In genomic region chr6:130020106-130020851, GRCh38 we compare ENCODE assay signal across 8 cellular contexts. TPM values are rescaled to one million over a fixed set of nuclear protein-coding genes. Genes with fewer than 3 reads are reported as not detected.
DNase-seq lines count a peak whose midpoint lies in the region; ATAC-seq and TF ChIP-seq lines count a peak whose summit lies in the region.

No MANE protein-coding gene starts in this region.

- H2AFZ ChIP-seq in PC-9, result peak overlapping the region; percentile 94

- POLR2A ChIA-PET in PC-9 (lab: Charles Lee; ENCODE audit: unreplicated experiment), result no interaction called here

- H3F3A ChIP-seq in PC-9 (ENCODE audit: insufficient read depth, low read depth), result peaks cover 5% of the 10 kb centered on the region; the same call in 1 of the 2 replicates

- no TSS peak for BruUV-seq in PC-9 (replicated peaks; lab: Mats Ljungman, UMichigan)

- H3K4me1 ChIP-seq in PC-9 (replicated peaks; ENCODE audit: insufficient read depth) (no peaks in the 10 kb centered on the region), left ventricle myocardium inferior (peaks cover 23% of the 10 kb centered on the region), psoas muscle (no peaks in the 10 kb centered on the region)

- no peaks in the 10 kb centered on the region for H3K79me2 ChIP-seq in PC-9 (ENCODE audit: low read depth)

- H3K27ac ChIP-seq in PC-9 (no peak overlapping the region), left ventricle myocardium inferior (replicated peaks) (peak overlapping the region; percentile 81), psoas muscle (peak overlapping the region; percentile 63)

- peaks cover 47% of the 10 kb centered on the region for H3K4me1 Mint-ChIP-seq in activated naive CD8-positive, alpha-beta T cell treated with anti-CD3 and anti-CD28 coated beads for 36 hours

- TF ChIP-seq CTCF in PC-9 (conservative IDR thresholded peaks at IDR 0.05), result no peak
- no peak for TF ChIP-seq CTCF in left ventricle myocardium inferior (IDR thresholded peaks at IDR 0.05; ENCODE audit: borderline replicate concordance)
- no peak for TF ChIP-seq CTCF in psoas muscle (IDR thresholded peaks at IDR 0.05)

- peak overlapping the region; percentile 89 for H3K4me2 ChIP-seq in PC-9

- H3K4me3 ChIP-seq in PC-9 (peak overlapping the region; percentile 70), left ventricle myocardium inferior (peak overlapping the region; percentile 90), psoas muscle (peak overlapping the region; percentile 89)

- peak overlapping the region; percentile 93 for H3K27ac Mint-ChIP-seq in activated naive CD8-positive, alpha-beta T cell treated with anti-CD3 and anti-CD28 coated beads for 36 hours

- H3K36me3 ChIP-seq in PC-9 (ENCODE audit: low read depth) (no peaks in the 10 kb centered on the region), left ventricle myocardium inferior (no peaks in the 10 kb centered on the region), psoas muscle (ENCODE audit: insufficient read depth in 1 of 2, low read depth in 1 of 2) (no peaks in the 10 kb centered on the region)

- H3K9me3 Mint-ChIP-seq in activated naive CD8-positive, alpha-beta T cell treated with anti-CD3 and anti-CD28 coated beads for 36 hours, result peaks cover 2% of the 10 kb centered on the region

- peak; percentile 42 for DNase-seq in NCI-H146 (lab: John Stamatoyannopoulos, UW)
- no peak for DNase-seq in NCI-H146 treated with DMSO at 0.1 percent for 48 hours (lab: John Stamatoyannopoulos, UW; ENCODE audit: unreplicated experiment)
- DNase-seq in PC-9, result peak in 1 of 2 experiments; percentile 7
- peak; percentile 35 for DNase-seq in activated naive CD8-positive, alpha-beta T cell treated with anti-CD3 and anti-CD28 coated beads for 36 hours
- peak; percentile 33 for DNase-seq in left ventricle myocardium inferior
- peak; percentile 46 to 62 for DNase-seq in psoas muscle
- no peak for DNase-seq in OCI-M2 (lab: John Stamatoyannopoulos, UW; ENCODE audit: unreplicated experiment)
- no peak for DNase-seq in NCI-H187 (lab: John Stamatoyannopoulos, UW)

- CTCF ChIA-PET in PC-9 (lab: Charles Lee), result interaction anchor here (0.8 to 1.0 kb wide), 2 partner anchors 270 to 519 kb away, joined by 3 to 5 read pairs; no protein-coding TSS in a partner anchor

- H4K20me1 ChIP-seq in PC-9 (ENCODE audit: insufficient read depth), result no peaks in the 10 kb centered on the region

- H3K9me2 ChIP-seq in PC-9 (ENCODE audit: insufficient read depth), result no peaks in the 10 kb centered on the region

- H3K36me3 Mint-ChIP-seq in activated naive CD8-positive, alpha-beta T cell treated with anti-CD3 and anti-CD28 coated beads for 36 hours, result peaks cover 20% of the 10 kb centered on the region

- intact Hi-C loops in PC-9 (cut with micrococcal nuclease; ENCODE audit: unreplicated experiment) (loop anchor here (1.0 to 5.0 kb wide), 4 partner anchors 288 to 1289 kb away; no protein-coding TSS in a partner anchor), left ventricle myocardium inferior (cut with micrococcal nuclease) (no loop called here), psoas muscle (cut with DNase I) (loop anchor here (5.0 kb wide), 3 partner anchors 128 to 518 kb away; no protein-coding TSS in a partner anchor)

- H3K27me3 ChIP-seq in PC-9 (ENCODE audit: insufficient read depth, low read depth), result no peaks in the 10 kb centered on the region
- no peaks in the 10 kb centered on the region for H3K27me3 ChIP-seq in left ventricle myocardium inferior (ENCODE audit: low read depth)
- no peaks in the 10 kb centered on the region for H3K27me3 ChIP-seq in psoas muscle (ENCODE audit: insufficient read depth in 3 of 3, low read length in 2 of 3)

- ATAC-seq in psoas muscle, result peak; percentile 30 to 54 (median 42)

- H3K9me3 ChIP-seq in PC-9 (ENCODE audit: insufficient read depth, low read depth), result no peaks in the 10 kb centered on the region
- no peaks in the 10 kb centered on the region for H3K9me3 ChIP-seq in left ventricle myocardium inferior (replicated peaks)
- no peaks in the 10 kb centered on the region for H3K9me3 ChIP-seq in psoas muscle

- no peaks in the 10 kb centered on the region for H3K27me3 Mint-ChIP-seq in activated naive CD8-positive, alpha-beta T cell treated with anti-CD3 and anti-CD28 coated beads for 36 hours

- 0 to 1% (median 0%) methylated on average over 61 to 79 of the region's 79 CpGs for WGBS in psoas muscle, 3 donors

- peak overlapping the region; percentile 86 for H3K4me3 Mint-ChIP-seq in activated naive CD8-positive, alpha-beta T cell treated with anti-CD3 and anti-CD28 coated beads for 36 hours

RNA-seq across cellular contexts. Expression of gene L3MBTL3, which starts 1.9 kb away (rescaled TPM):
- total RNA-seq in PC-9 (2021), result 6.1 and 9.8 TPM in 2 replicates
- total RNA-seq in activated naive CD8-positive, alpha-beta T cell treated with anti-CD3 and anti-CD28 coated beads for 36 hours, result 10 to 100 TPM; 11.1 to 12.9 TPM
- total RNA-seq in left ventricle myocardium inferior, result 3.2 TPM
- 1 to 10 TPM; 1.4 to 3.2 (median 2.4) TPM for total RNA-seq in psoas muscle
- polyA plus RNA-seq in psoas muscle, result 1 to 10 TPM in 2 of 3 donors, under 1 TPM in 1; 1.00 to 3.1 (median 1.1) TPM

Comparison
In these comparisons a context has a peak if more than half of its experiments do, and no peak if none do; other contexts are left out.
1. DNase-seq: peak in NCI-H146 (single experiment), activated naive CD8-positive, alpha-beta T cell treated with anti-CD3 and anti-CD28 coated beads for 36 hours (single experiment), left ventricle myocardium inferior (single experiment) and psoas muscle (2 of 2); none in NCI-H146 treated with DMSO at 0.1 percent for 48 hours (single experiment), OCI-M2 (single experiment) and NCI-H187 (0 of 2).
2. Peak in every context shown above with its lines, with median percentiles within 50 percentile points of each other: H3K4me3 ChIP-seq.